In genomic region chr2:28567076-28567471, GRCh38 we compare ENCODE assay signal across 8 cellular contexts.
DNase-seq lines count a peak whose midpoint lies in the region; ATAC-seq and TF ChIP-seq lines count a peak whose summit lies in the region.

No MANE protein-coding gene starts in this region.

- H3K4ac ChIP-seq in neuronal stem cell (ENCODE audit: low read length), result no peak overlapping the region

- BruUV-seq in Calu3 (replicated peaks; lab: Mats Ljungman, UMichigan), result TSS peak; percentile 94

- CTCF ChIA-PET in Calu3 (lab: Charles Lee), result interaction anchor here (0.6 to 2.0 kb wide), 11 partner anchors 11 to 885 kb away, joined by 3 to 20 read pairs (median 5); no protein-coding TSS in a partner anchor

- H3K4me1 Mint-ChIP-seq in Calu3 (ENCODE audit: low read depth, unreplicated experiment), result no peaks in the 10 kb centered on the region

- H3K4me3 ChIP-seq in fibroblast of mammary gland (ENCODE audit: control insufficient read depth, low read depth, low read length), result peak overlapping the region; percentile 66
- peak overlapping the region; percentile 57 to 75 for H3K4me3 ChIP-seq in neuronal stem cell (ENCODE audit: low read length in 2 of 2)

- peak overlapping the region; percentile 83 for H3K18ac ChIP-seq in neuronal stem cell (ENCODE audit: low read length)

- peak overlapping the region; percentile 56 for H3K4me2 ChIP-seq in neuronal stem cell (ENCODE audit: insufficient read depth, low read length, poor library complexity, severe bottlenecking)

- no peak overlapping the region for H3K9ac ChIP-seq in neuronal stem cell (ENCODE audit: low read depth, low read length, poor library complexity)

- no peak overlapping the region for H2BK15ac ChIP-seq in neuronal stem cell (ENCODE audit: low read length)

- H3K23ac ChIP-seq in neuronal stem cell (ENCODE audit: low read depth, low read length, poor library complexity), result no peak overlapping the region

- H3K4me1 ChIP-seq in neuronal stem cell (ENCODE audit: control insufficient read depth in 2 of 2, insufficient read depth in 1 of 2, low read depth in 1 of 2, low read length in 2 of 2), result no peaks in the 10 kb centered on the region

- peak overlapping the region; percentile 26 for H3K27ac Mint-ChIP-seq in Calu3 (ENCODE audit: unreplicated experiment)

- peak; percentile 34 for ATAC-seq in HG03064 (IDR thresholded peaks at IDR 0.05; ENCODE audit: low read depth, unreplicated experiment)
- no peak for ATAC-seq in HG03378 (IDR thresholded peaks at IDR 0.05; ENCODE audit: unreplicated experiment)

- H2AFZ ChIP-seq in neuronal stem cell (ENCODE audit: low read length), result peak overlapping the region; percentile 96

- H3K36me3 Mint-ChIP-seq in Calu3 (ENCODE audit: insufficient read depth, unreplicated experiment), result peaks cover 10% of the 10 kb centered on the region

- DNase-seq in Calu3, result peak; percentile 36
- no peak for DNase-seq in fibroblast of mammary gland (ENCODE audit: low read depth)
- no peak for DNase-seq in neuronal stem cell (ENCODE audit: low spot score)
- no peak for DNase-seq in GM13976 (ENCODE audit: low spot score)
- DNase-seq in amniotic stem cell (lab: John Stamatoyannopoulos, UW), result no peak

- no peak overlapping the region for H4K91ac ChIP-seq in neuronal stem cell (ENCODE audit: low read depth, low read length, poor library complexity)

- H3K27me3 Mint-ChIP-seq in Calu3 (ENCODE audit: unreplicated experiment), result no peaks in the 10 kb centered on the region

- no peak overlapping the region for H2BK120ac ChIP-seq in neuronal stem cell (ENCODE audit: low read depth, low read length)

- H2AK5ac ChIP-seq in neuronal stem cell (ENCODE audit: low read depth, low read length), result no peak overlapping the region

- no peak overlapping the region for H2BK5ac ChIP-seq in neuronal stem cell (ENCODE audit: low read length)

- WGBS in neuronal stem cell (ENCODE audit: extremely low coverage in 2 of 2, insufficient read length in 2 of 2, insufficient replicate concordance in 1 of 2), 2 donors, result no CpG with 5 or more reads among the region's 13 CpGs

- intact Hi-C loops in Calu3 (cut with micrococcal nuclease; ENCODE audit: unreplicated experiment), result loop anchor here (1.0 to 5.0 kb wide), 2 partner anchors 45 to 186 kb away; no protein-coding TSS in a partner anchor

- no peak overlapping the region for H3K14ac ChIP-seq in neuronal stem cell (ENCODE audit: low read length)

- no peak for TF ChIP-seq CTCF in Calu3 (IDR thresholded peaks at IDR 0.05; ENCODE audit: unreplicated experiment)
- no peak; the same call in 1 of the 2 replicates for TF ChIP-seq CTCF in VCaP (conservative IDR thresholded peaks at IDR 0.05)
- no peak for TF ChIP-seq CTCF in fibroblast of mammary gland (conservative IDR thresholded peaks at IDR 0.05; ENCODE audit: control insufficient read depth, insufficient read depth, low read depth, low read length)
- no peak for TF ChIP-seq CTCF in GM13976 (IDR thresholded peaks at IDR 0.05; ENCODE audit: borderline replicate concordance, control extremely low read depth, extremely low read depth, insufficient read depth, missing control alignments)

- no peaks in the 10 kb centered on the region for H3K36me3 ChIP-seq in neuronal stem cell (replicated peaks in 1 of 2; ENCODE audit: control insufficient read depth in 2 of 2, insufficient read depth in 2 of 2, low read length in 2 of 2)

- H3K27ac ChIP-seq in VCaP, result peak overlapping the region; percentile 70
- no peak overlapping the region for H3K27ac ChIP-seq in neuronal stem cell (replicated peaks; ENCODE audit: low read length)

- no peaks in the 10 kb centered on the region for H3K9me3 Mint-ChIP-seq in Calu3 (ENCODE audit: low read depth, unreplicated experiment)

- no peaks in the 10 kb centered on the region for H3K79me1 ChIP-seq in neuronal stem cell (ENCODE audit: low read depth, low read length)

- in situ Hi-C loops in GM13976 (cut with MboI; ENCODE audit: low sequenced_read_pairs, unreplicated experiment), result loop anchor here (25.0 kb wide), 1 partner anchor 620 kb away; no protein-coding TSS in a partner anchor

- H3K4me3 Mint-ChIP-seq in Calu3 (ENCODE audit: low read depth, unreplicated experiment), result peak overlapping the region; percentile 75

- peak overlapping the region; percentile 26 for H2BK12ac ChIP-seq in neuronal stem cell (ENCODE audit: low read length)

- peaks cover 0 to 13% of the 10 kb centered on the region in 2 donors for H3K9me3 ChIP-seq in neuronal stem cell (replicated peaks in 1 of 2; ENCODE audit: control insufficient read depth in 2 of 2, insufficient read depth in 1 of 2, low read depth in 1 of 2, low read length in 2 of 2)

- H4K8ac ChIP-seq in neuronal stem cell (ENCODE audit: low read depth, low read length), result no peak overlapping the region

- H3K27me3 ChIP-seq in neuronal stem cell (ENCODE audit: control insufficient read depth in 3 of 3, insufficient read depth in 3 of 3, low read depth in 1 of 3, low read length in 3 of 3), result peaks cover 0 to 22% (median 0%) of the 10 kb centered on the region in 3 experiments
